Comparison of ENCODE assay signal across 8 cellular contexts in genomic region chr20:1212607-1213396, GRCh38. TPM values are rescaled to one million over a fixed set of nuclear protein-coding genes. Genes with fewer than 3 reads are reported as not detected.
DNase-seq lines count a peak whose midpoint lies in the region; ATAC-seq and TF ChIP-seq lines count a peak whose summit lies in the region.

No MANE protein-coding gene starts in this region.

- peak; percentile 86 for TF ChIP-seq CTCF in choroid plexus epithelial cell (conservative IDR thresholded peaks at IDR 0.05; ENCODE audit: low read depth, low read length)

- peak; percentile 13 for DNase-seq in DMS153 treated with DMSO at 0.1 percent for 48 hours (lab: John Stamatoyannopoulos, UW; ENCODE audit: unreplicated experiment)
- peak; percentile 73 for DNase-seq in NCI-H345 treated with DMSO at 0.1 percent for 48 hours (lab: John Stamatoyannopoulos, UW; ENCODE audit: unreplicated experiment)
- peak; percentile 69 to 70 for DNase-seq in activated CD4-positive, alpha-beta T cell treated with anti-CD3 and anti-CD28 coated beads for 4 hours
- peak; percentile 84 for DNase-seq in choroid plexus epithelial cell (ENCODE audit: low read depth)
- DNase-seq in left lobe of liver (ENCODE audit: low spot score), result peak; percentile 64
- DNase-seq in stimulated activated CD4-positive, alpha-beta T cell treated with anti-CD3 and anti-CD28 coated beads, Interleukin-2, amount 100 ng/mL, for 48 hours, result peak; percentile 62 to 65

- ATAC-seq in HG02759 (IDR thresholded peaks at IDR 0.05; ENCODE audit: unreplicated experiment) (peak; percentile 66), left lobe of liver (peak; percentile 99), HG02970 (IDR thresholded peaks at IDR 0.05; ENCODE audit: low FRiP score, unreplicated experiment) (no peak)

- no peak overlapping the region for H3K4me3 ChIP-seq in choroid plexus epithelial cell (ENCODE audit: low read depth, low read length)

RNA-seq across cellular contexts. Expression of gene C20orf202, which starts 9.5 kb away (rescaled TPM):
- total RNA-seq in left lobe of liver, result not detected

RNA-seq across cellular contexts. Expression of gene RAD21L1, which starts 13.0 kb away (rescaled TPM):
- not detected for total RNA-seq in left lobe of liver

RNA-seq across cellular contexts. Expression of gene TMEM74B, which starts 28.0 kb away (rescaled TPM):
- 1.2 TPM for total RNA-seq in left lobe of liver

RNA-seq across cellular contexts. Expression of gene SNPH, which starts 53.3 kb away (rescaled TPM):
- 0.20 TPM for total RNA-seq in left lobe of liver

Comparison
In these comparisons a context has a peak if more than half of its experiments do, and no peak if none do; other contexts are left out.
1. DNase-seq: peak in every context shown above with its lines; median percentile 84 in choroid plexus epithelial cell; 73 in NCI-H345 treated with DMSO at 0.1 percent for 48 hours; 70 in activated CD4-positive, alpha-beta T cell treated with anti-CD3 and anti-CD28 coated beads for 4 hours; 64 in left lobe of liver; 64 in stimulated activated CD4-positive, alpha-beta T cell treated with anti-CD3 and anti-CD28 coated beads, Interleukin-2, amount 100 ng/mL, for 48 hours; 13 in DMS153 treated with DMSO at 0.1 percent for 48 hours.